ENCODE assay signal across 1 cellular context in the genomic region with DNA sequence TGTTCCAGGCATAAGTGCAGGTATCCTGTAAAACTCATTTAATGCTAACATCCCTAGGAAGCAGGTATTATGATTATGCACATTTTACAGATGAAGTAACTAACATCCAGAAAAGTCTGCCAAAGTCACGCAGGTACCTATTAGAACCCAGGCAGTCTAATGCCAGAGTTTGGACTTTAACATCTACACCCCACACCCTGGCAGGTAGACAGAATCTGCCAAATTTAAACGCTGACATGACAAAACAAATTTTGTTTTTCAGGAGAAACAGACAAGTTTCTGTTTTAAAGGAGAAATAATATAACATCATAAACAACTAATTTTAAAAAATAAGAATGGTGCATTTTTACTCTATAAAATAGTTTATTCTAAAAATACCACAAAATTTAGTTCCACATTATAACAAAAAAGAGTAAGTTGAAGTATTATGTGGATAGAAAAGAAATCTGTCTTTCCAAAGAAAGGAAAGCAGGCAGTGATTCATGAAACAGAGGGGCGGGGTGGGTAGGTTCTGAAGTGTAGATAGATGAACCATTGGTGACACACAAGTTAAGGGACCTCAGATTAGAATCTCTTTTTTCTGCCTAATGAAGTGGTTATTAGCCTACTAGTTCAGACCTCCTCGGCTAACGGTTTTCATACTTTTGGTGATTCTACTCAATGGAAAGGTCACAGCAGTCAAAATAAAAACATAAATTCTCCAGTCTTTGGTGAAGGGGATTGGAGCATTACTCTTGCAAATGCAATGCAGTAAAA.
TF ChIP-seq lines count a peak whose summit lies in the region.

No MANE protein-coding gene starts in this region.

TF ChIP-seq in IMR-90, 13 proteins besides CTCF, POLR2A, EP300 and RAD21:
- TF ChIP-seq MAFK (IDR thresholded peaks at IDR 0.05; ENCODE audit: low read depth, low read length) (peak; percentile 98), RFX5 (IDR thresholded peaks at IDR 0.05; ENCODE audit: low read depth, low read length) (no peak), NFE2L2 (IDR thresholded peaks at IDR 0.05; ENCODE audit: low read depth, low read length) (no peak), MXI1 (IDR thresholded peaks at IDR 0.05; ENCODE audit: borderline replicate concordance, low read depth, low read length) (no peak), CHD1 (IDR thresholded peaks at IDR 0.05; ENCODE audit: low read depth, low read length) (no peak)
- TF ChIP-seq, protein P1, sequence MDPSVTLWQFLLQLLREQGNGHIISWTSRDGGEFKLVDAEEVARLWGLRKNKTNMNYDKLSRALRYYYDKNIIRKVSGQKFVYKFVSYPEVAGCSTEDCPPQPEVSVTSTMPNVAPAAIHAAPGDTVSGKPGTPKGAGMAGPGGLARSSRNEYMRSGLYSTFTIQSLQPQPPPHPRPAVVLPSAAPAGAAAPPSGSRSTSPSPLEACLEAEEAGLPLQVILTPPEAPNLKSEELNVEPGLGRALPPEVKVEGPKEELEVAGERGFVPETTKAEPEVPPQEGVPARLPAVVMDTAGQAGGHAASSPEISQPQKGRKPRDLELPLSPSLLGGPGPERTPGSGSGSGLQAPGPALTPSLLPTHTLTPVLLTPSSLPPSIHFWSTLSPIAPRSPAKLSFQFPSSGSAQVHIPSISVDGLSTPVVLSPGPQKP (IDR thresholded peaks at IDR 0.05; ENCODE audit: borderline replicate concordance, low read depth, low read length), result no peak
